Comparison of ENCODE assay signal across 13 cellular contexts in the genomic region with DNA sequence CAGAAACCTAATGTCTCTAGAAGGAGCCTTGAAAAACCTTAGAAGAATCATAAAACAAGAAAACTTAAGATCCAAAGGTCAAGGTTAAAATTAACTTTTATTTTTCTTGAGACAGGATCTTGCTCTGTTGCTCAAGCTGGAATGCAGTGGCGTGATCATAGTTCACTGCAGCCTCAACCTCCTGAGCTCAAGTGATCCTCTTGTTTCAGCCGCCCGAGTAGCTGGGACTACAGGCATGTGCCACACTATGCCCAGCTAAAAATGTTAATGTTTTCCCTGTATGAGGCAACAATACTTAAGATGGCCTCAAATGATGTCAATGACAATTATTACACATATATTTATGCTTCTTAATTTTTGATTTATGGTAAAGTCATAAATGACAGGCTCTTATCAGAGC.
"Had no signal": no experiment of that assay in that cellular context is flagged by ENCODE, and none has a peak within 500 bp of the region (broad histone marks: within the 10 kb centered on the region; RNA-seq: fewer than 3 reads in every experiment).

No MANE protein-coding gene starts in this region.

- H3K4me1 ChIP-seq: heart right ventricle, right atrium auricular region, testis, tibial nerve had no signal

- H3K36me3 ChIP-seq: gastrocnemius medialis, heart right ventricle, right atrium auricular region, tibial nerve had no signal

- DNase-seq: effector memory CD4-positive, alpha-beta T cell; heart right ventricle; islet precursor cell; left colon; stimulated activated CD4-positive, alpha-beta T cell treated with anti-CD3 and anti-CD28 coated beads, Interleukin-2, amount 100 ng/mL, for 48 hours; stimulated activated naive CD8-positive, alpha-beta T cell treated with anti-CD3 and anti-CD28 coated beads, Interleukin-15, Interleukin-2, amounts not matched to agents 100 U/mL and 50 U/mL, for 24 hours; testis had no signal

- H3K4me2 ChIP-seq: smooth muscle cell had no signal

- H3K9me3 ChIP-seq: gastrocnemius medialis, right atrium auricular region, testis, tibial nerve had no signal

- H3K27me3 ChIP-seq: gastrocnemius medialis, heart right ventricle, right atrium auricular region, testis, tibial nerve had no signal

- H3K4me3 ChIP-seq: gastrocnemius medialis, heart right ventricle, right atrium auricular region, smooth muscle cell, testis, tibial nerve had no signal

- ATAC-seq: esophagus mucosa; heart right ventricle; left colon; natural killer cell treated with Interleukin-12 subunit alpha and Interleukin-12 subunit beta and Interleukin-15 and Interleukin-18, amount 100 ng/mL, for 72 hours; stimulated activated naive CD8-positive, alpha-beta T cell treated with anti-CD3 and anti-CD28 coated beads, Interleukin-15, Interleukin-2, amounts not matched to agents 100 U/mL and 50 U/mL, for 24 hours had no signal

- H3K27ac ChIP-seq: gastrocnemius medialis, heart right ventricle, right atrium auricular region, testis, tibial nerve had no signal
